ENCODE assay signal across 8 cellular contexts in genomic region chr11:64846998-64847666, GRCh38. TPM values are rescaled to one million over a fixed set of nuclear protein-coding genes. Genes with fewer than 3 reads are reported as not detected.
DNase-seq lines count a peak whose midpoint lies in the region; ATAC-seq and TF ChIP-seq lines count a peak whose summit lies in the region.

No MANE protein-coding gene starts in this region.

- DNase-seq in GM12864 (ENCODE audit: low read depth) (no peak), NCI-H128 (lab: John Stamatoyannopoulos, UW; ENCODE audit: unreplicated experiment) (peak; percentile 97), globus pallidus (ENCODE audit: low spot score) (peak; percentile 81), ovary (peak; percentile 91 to 96 (median 93)), tibial artery (peak; percentile 86 to 93)
- DNase-seq in activated naive CD4-positive, alpha-beta T cell treated with anti-CD3 and anti-CD28 coated beads for 36 hours: peak; percentile 96

- H3K27ac ChIP-seq in ovary (no peak overlapping the region), tibial artery (peak overlapping the region; percentile 1 to 35)

- 19 to 24% (median 21%) methylated on average over 13 of the region's 13 CpGs for whole genome bisulfite sequencing in ovary, 3 donors

- peaks cover 57% of the 10 kb centered on the region for H3K4me1 Mint-ChIP-seq in activated naive CD4-positive, alpha-beta T cell treated with anti-CD3 and anti-CD28 coated beads for 36 hours (ENCODE audit: low read depth)

- no peak overlapping the region for H3K27ac Mint-ChIP-seq in activated naive CD4-positive, alpha-beta T cell treated with anti-CD3 and anti-CD28 coated beads for 36 hours

- H3K36me3 ChIP-seq in ovary (no peaks in the 10 kb centered on the region), tibial artery (peaks cover 0 to 7% (median 6%) of the 10 kb centered on the region in 3 donors)

- CTCF ChIA-PET in activated naive CD4-positive, alpha-beta T cell treated with anti-CD3 and anti-CD28 coated beads for 36 hours (lab: Charles Lee): interaction anchor here (0.7 to 32.9 kb wide), 12 partner anchors 16 to 469 kb away, joined by 3 to 992 read pairs (median 6); partner anchors contain the start of genes ARL2, EHD1 and ZNHIT2

- no peaks in the 10 kb centered on the region for H3K27me3 Mint-ChIP-seq in activated naive CD4-positive, alpha-beta T cell treated with anti-CD3 and anti-CD28 coated beads for 36 hours (ENCODE audit: low read depth)

- no peaks in the 10 kb centered on the region for H3K27me3 ChIP-seq in ovary
- peaks cover 0 to 5% of the 10 kb centered on the region in 2 donors for H3K27me3 ChIP-seq in tibial artery

- no peaks in the 10 kb centered on the region for H3K9me3 Mint-ChIP-seq in activated naive CD4-positive, alpha-beta T cell treated with anti-CD3 and anti-CD28 coated beads for 36 hours

- no peak overlapping the region for H3K4me3 ChIP-seq in GM12864 (ENCODE audit: low read depth, low read length)
- no peak overlapping the region for H3K4me3 ChIP-seq in ovary
- no peak overlapping the region for H3K4me3 ChIP-seq in tibial artery

- peaks cover 7% of the 10 kb centered on the region for H3K4me1 ChIP-seq in ovary (ENCODE audit: insufficient read depth)
- H3K4me1 ChIP-seq in tibial artery: peaks cover 0 to 57% (median 42%) of the 10 kb centered on the region in 4 donors

- TF ChIP-seq POLR2A in ovary (IDR thresholded peaks at IDR 0.05): no peak

- no peak for TF ChIP-seq EP300 in ovary (IDR thresholded peaks at IDR 0.05)

- ATAC-seq in SK-N-SH treated with all-trans-retinoic acid at 6 μM for 48 hours: peak; percentile 92
- no peak for ATAC-seq in HG02763 (IDR thresholded peaks at IDR 0.05; ENCODE audit: unreplicated experiment)

- peaks cover 2% of the 10 kb centered on the region for H3K36me3 Mint-ChIP-seq in activated naive CD4-positive, alpha-beta T cell treated with anti-CD3 and anti-CD28 coated beads for 36 hours (ENCODE audit: low read depth)

- intact Hi-C loops in activated naive CD4-positive, alpha-beta T cell treated with anti-CD3 and anti-CD28 coated beads for 36 hours (cut with micrococcal nuclease): loop anchor here (1.0 to 2.0 kb wide), 6 partner anchors 47 to 468 kb away; partner anchors contain the start of genes PPP2R5B and ZNHIT2
- intact Hi-C loops in ovary (cut with DNase I): loop anchor here (2.0 to 10.0 kb wide), 6 partner anchors 40 to 270 kb away; partner anchors contain the start of genes ARL2 (in 3 of the 4), ZNHIT2 (in 2 of the 4) and TM7SF2 (in 1 of the 4)
- intact Hi-C loops in tibial artery (cut with DNase I; ENCODE audit: low total_unique reads): loop anchor here (2.0 kb wide), 1 partner anchor 48 kb away; no protein-coding TSS in a partner anchor

- no peak overlapping the region for H3K4me3 Mint-ChIP-seq in activated naive CD4-positive, alpha-beta T cell treated with anti-CD3 and anti-CD28 coated beads for 36 hours

- H3K9me3 ChIP-seq in ovary (no peaks in the 10 kb centered on the region), tibial artery (no peaks in the 10 kb centered on the region)

- TF ChIP-seq CTCF in GM12864 (IDR thresholded peaks at IDR 0.05; ENCODE audit: low read depth, low read length, missing control alignments) (peak; percentile 92), ovary (IDR thresholded peaks at IDR 0.05) (peak; percentile 94 to 98 (median 96)), tibial artery (IDR thresholded peaks at IDR 0.05) (peak; percentile 98 to 99)

TF ChIP-seq in SK-N-SH treated with all-trans-retinoic acid at 6 μM for 48 hours, 23 proteins besides CTCF, POLR2A, EP300 and RAD21:
- TF ChIP-seq ZNF70 (CRISPR knock-in tag; IDR thresholded peaks at IDR 0.05): no peak
- no peak for TF ChIP-seq OSR1 (CRISPR knock-in tag; IDR thresholded peaks at IDR 0.05)
- TF ChIP-seq BACH2 (CRISPR knock-in tag; IDR thresholded peaks at IDR 0.05; ENCODE audit: borderline replicate concordance): no peak
- no peak for TF ChIP-seq ZFP30 (CRISPR knock-in tag; IDR thresholded peaks at IDR 0.05)
- TF ChIP-seq ZNF565 (CRISPR knock-in tag; conservative IDR thresholded peaks at IDR 0.05; ENCODE audit: low read depth): no peak
- TF ChIP-seq ZFP3 (CRISPR knock-in tag; IDR thresholded peaks at IDR 0.05): no peak
- TF ChIP-seq TSHZ2 (CRISPR knock-in tag; IDR thresholded peaks at IDR 0.05): no peak
- no peak for TF ChIP-seq TOX (CRISPR knock-in tag; IDR thresholded peaks at IDR 0.05; ENCODE audit: borderline replicate concordance)
- TF ChIP-seq CREB5 (CRISPR knock-in tag; IDR thresholded peaks at IDR 0.05; ENCODE audit: low read depth): no peak
- TF ChIP-seq ZNF8 (CRISPR knock-in tag; IDR thresholded peaks at IDR 0.05): no peak
- TF ChIP-seq PPARA (CRISPR knock-in tag; IDR thresholded peaks at IDR 0.05; ENCODE audit: borderline replicate concordance): no peak
- no peak for TF ChIP-seq ISL1 (CRISPR knock-in tag; IDR thresholded peaks at IDR 0.05)
- TF ChIP-seq SNAI2 (CRISPR knock-in tag; IDR thresholded peaks at IDR 0.05): no peak
- no peak for TF ChIP-seq PATZ1 (CRISPR knock-in tag; IDR thresholded peaks at IDR 0.05; ENCODE audit: borderline replicate concordance)
- no peak for TF ChIP-seq GLIS3 (CRISPR knock-in tag; IDR thresholded peaks at IDR 0.05)

RNA-seq across cellular contexts. Expression of gene CDC42BPG, which starts 2.7 kb away (rescaled TPM):
- under 1 TPM; 0.32 to 0.41 TPM for total RNA-seq in activated naive CD4-positive, alpha-beta T cell treated with anti-CD3 and anti-CD28 coated beads for 36 hours
- 1 to 10 TPM; 2.6 to 9.5 (median 4.0) TPM for total RNA-seq in ovary
- polyA plus RNA-seq in ovary: 1 to 10 TPM in 1 of 2 donors, under 1 TPM in 1; 0.35 to 1.9 TPM

RNA-seq across cellular contexts. Expression of gene EHD1, which starts 31.3 kb away (rescaled TPM):
- 100 to 1,000 TPM; 124 to 132 TPM for total RNA-seq in activated naive CD4-positive, alpha-beta T cell treated with anti-CD3 and anti-CD28 coated beads for 36 hours
- total RNA-seq in ovary: 10 to 100 TPM; 14.3 to 87.8 (median 42.2) TPM
- polyA plus RNA-seq in ovary: 10 to 100 TPM; 14.5 to 14.8 TPM

RNA-seq across cellular contexts. Expression of gene MEN1, which starts 36.8 kb away (rescaled TPM):
- 10 to 100 TPM; 23.9 TPM for total RNA-seq in activated naive CD4-positive, alpha-beta T cell treated with anti-CD3 and anti-CD28 coated beads for 36 hours
- 10 to 100 TPM; 17.5 to 28.6 (median 22.6) TPM for total RNA-seq in ovary
- 10 to 100 TPM; 14.4 to 20.4 TPM for polyA plus RNA-seq in ovary

RNA-seq across cellular contexts. Expression of gene MAP4K2, which starts 44.1 kb away (rescaled TPM):
- 10 to 100 TPM; 69.5 to 73.9 TPM for total RNA-seq in activated naive CD4-positive, alpha-beta T cell treated with anti-CD3 and anti-CD28 coated beads for 36 hours
- total RNA-seq in ovary: 10 to 100 TPM in 5 of 7 donors, 1 to 10 TPM in 2; 5.6 to 15.5 (median 13.0) TPM
- 1 to 10 TPM; 2.3 to 9.9 TPM for polyA plus RNA-seq in ovary

Comparison
In these comparisons a context has a peak if more than half of its experiments do, and no peak if none do; other contexts are left out.
1. H3K27ac ChIP-seq: peak in tibial artery (2 of 2); none in ovary (0 of 2).
2. Peak in every context shown above with its lines, with median percentiles within 50 percentile points of each other: CTCF ChIP-seq.